8 cellular contexts compared by ENCODE assay signal in genomic region chr3:155854147-155854940, GRCh38. TPM values are rescaled to one million over a fixed set of nuclear protein-coding genes. Genes with fewer than 3 reads are reported as not detected.
DNase-seq lines count a peak whose midpoint lies in the region; ATAC-seq and TF ChIP-seq lines count a peak whose summit lies in the region.

Gene SLC33A1 (minus strand): TSS chr3:155854427. CDS start chr3:155853997, 430 bp downstream.

- TF ChIP-seq CTCF in AG09309 (IDR thresholded peaks at IDR 0.05; ENCODE audit: control insufficient read depth, insufficient read depth, low read depth, low read length, missing control alignments) (no peak), spleen (IDR thresholded peaks at IDR 0.05 in 8 of 11, conservative IDR thresholded peaks at IDR 0.05 in 3 of 11) (peak in 2 of 11 experiments; percentile 32 to 37)

- no peaks in the 10 kb centered on the region for H3K27me3 Mint-ChIP-seq in central memory CD8-positive, alpha-beta T cell

- peak within 1 kb of the TSS; percentile 87 to 95 (median 94) for H3K27ac ChIP-seq in spleen

- H3K27me3 ChIP-seq in spleen (replicated peaks in 1 of 7): no peaks in the 10 kb centered on the region

- TF ChIP-seq POLR2A in spleen (IDR thresholded peaks at IDR 0.05): peak; percentile 51 to 78 (median 74)

- WGBS in spleen, 5 donors: 0 to 1% (median 0%) methylated on average over 46 to 50 of the region's 50 CpGs

- peak within 1 kb of the TSS; percentile 99 for H3K27ac Mint-ChIP-seq in central memory CD8-positive, alpha-beta T cell (ENCODE audit: low read depth)

- H3K36me3 ChIP-seq in spleen: peaks cover 0 to 15% (median 0%) of the 10 kb centered on the region in 6 donors

- ATAC-seq in GM19025 (IDR thresholded peaks at IDR 0.05; ENCODE audit: low read depth, unreplicated experiment) (peak; percentile 92), HG03342 (IDR thresholded peaks at IDR 0.05; ENCODE audit: unreplicated experiment) (peak; percentile 93)
- peak; percentile 91 for ATAC-seq in central memory CD8-positive, alpha-beta T cell (replicated peaks; ENCODE audit: extremely low read depth, poor library complexity, severe bottlenecking)

- DNase-seq in AG09309 (ENCODE audit: low read depth) (peak; percentile 98), NCI-H446 (lab: John Stamatoyannopoulos, UW) (peak; percentile 97 to 100), inferior parietal cortex (ENCODE audit: extremely low spot score) (peak; percentile 98), spleen (peak; percentile 100)
- peak; percentile 97 for DNase-seq in activated CD4-positive, CD25-positive, alpha-beta regulatory T cell treated with anti-CD3 and anti-CD28 coated beads, Interleukin-2, amount 50 U/mL, for 16 hours (ENCODE audit: low read depth, low spot score)
- DNase-seq in central memory CD8-positive, alpha-beta T cell (ENCODE audit: low spot score in 2 of 2): peak; percentile 96 to 98

- H3K9me3 ChIP-seq in spleen: no peaks in the 10 kb centered on the region

- H3K4me3 ChIP-seq in AG09309 (ENCODE audit: control insufficient read depth, low read depth, low read length) (peak within 1 kb of the TSS; percentile 77), spleen (peak within 1 kb of the TSS; percentile 81 to 97 (median 88))

- H3K4me1 ChIP-seq in spleen: peaks cover 35 to 51% (median 45%) of the 10 kb centered on the region in 6 donors

- no peaks in the 10 kb centered on the region for H3K9me3 Mint-ChIP-seq in central memory CD8-positive, alpha-beta T cell

- peaks cover 34% of the 10 kb centered on the region for H3K4me1 Mint-ChIP-seq in central memory CD8-positive, alpha-beta T cell

- intact Hi-C loops in spleen (cut with DNase I; ENCODE audit: low total_unique reads): no loop called here

- H3K4me3 Mint-ChIP-seq in central memory CD8-positive, alpha-beta T cell: peak within 1 kb of the TSS; percentile 95

- H3K36me3 Mint-ChIP-seq in central memory CD8-positive, alpha-beta T cell (ENCODE audit: insufficient read depth): peaks cover 18% of the 10 kb centered on the region

RNA-seq across cellular contexts. Expression of gene SLC33A1, which starts in this region (rescaled TPM):
- total RNA-seq in spleen: 10 to 100 TPM; 23.4 to 37.4 (median 26.8) TPM
- 1 to 10 TPM; 5.0 to 6.7 (median 6.6) TPM for polyA plus RNA-seq in spleen

Comparison
In these comparisons a context has a peak if more than half of its experiments do, and no peak if none do; other contexts are left out.
1. Peak in every context shown above with its lines: DNase-seq, ATAC-seq, H3K4me3 ChIP-seq and H3K27ac ChIP-seq.